21 cellular contexts compared by ENCODE assay signal in genomic region chr11:128595775-128596174, GRCh38.
"Had no signal": no experiment of that assay in that cellular context is flagged by ENCODE, and none has a peak within 500 bp of the region (broad histone marks: within the 10 kb centered on the region; RNA-seq: fewer than 3 reads in every experiment).

No MANE protein-coding gene starts in this region.

- H3K9me3 ChIP-seq: gastrocnemius medialis, heart right ventricle, lower lobe of right lung, prostate gland, right lobe of liver, spleen, suprapubic skin, thyroid gland, vagina had no signal

- H3K36me3 Mint-ChIP-seq: memory B cell, type B pancreatic cell had no signal

- FAIRE-seq: islet of Langerhans had no signal

- H2AFZ ChIP-seq: parathyroid adenoma had no signal

- H3K27ac ChIP-seq: coronary artery, gastrocnemius medialis, heart right ventricle, lower lobe of right lung, parathyroid adenoma, prostate gland, right lobe of liver, suprapubic skin, thyroid gland, vagina had no signal

- H3K36me3 ChIP-seq: gastrocnemius medialis, heart right ventricle, lower lobe of right lung, prostate gland, right lobe of liver, spleen, suprapubic skin, thyroid gland, vagina had no signal

- H3K27ac Mint-ChIP-seq: memory B cell, nephron, type B pancreatic cell had no signal

- H3K27me3 Mint-ChIP-seq: memory B cell had no signal

- H3K9ac ChIP-seq: parathyroid adenoma had no signal

- H3K4me3 Mint-ChIP-seq: memory B cell, nephron, type B pancreatic cell had no signal

- H3K9me3 Mint-ChIP-seq: nephron had no signal

- ATAC-seq: gastrocnemius medialis; lower lobe of right lung; stimulated activated naive CD8-positive, alpha-beta T cell treated with anti-CD3 and anti-CD28 coated beads, Interleukin-15, Interleukin-2, amounts not matched to agents 100 U/mL and 50 U/mL, for 24 hours had no signal

- DNase-seq: effector CD4-positive, alpha-beta T cell; gastrocnemius medialis; heart right ventricle; hypothalamus; lower lobe of right lung; midbrain; right lobe of liver; spleen; stimulated activated CD4-positive, alpha-beta T cell treated with anti-CD3 and anti-CD28 coated beads, Interleukin-15, amount 100 ng/mL, for 24 hours; stimulated activated CD4-positive, alpha-beta T cell treated with anti-CD3 and anti-CD28 coated beads, Interleukin-1b, Interleukin-23, amount 100 ng/mL, for 48 hours; stimulated activated naive CD8-positive, alpha-beta T cell treated with anti-CD3 and anti-CD28 coated beads, Interleukin-15, Interleukin-2, amounts not matched to agents 100 U/mL and 50 U/mL, for 24 hours; thyroid gland had no signal

- H3K4me1 ChIP-seq: gastrocnemius medialis, lower lobe of right lung, parathyroid adenoma, prostate gland, right lobe of liver, thyroid gland, vagina had no signal

- H3K4me1 Mint-ChIP-seq: nephron had no signal

- H3K79me2 ChIP-seq: parathyroid adenoma had no signal

- H3K4me3 ChIP-seq: coronary artery, gastrocnemius medialis, heart right ventricle, lower lobe of right lung, prostate gland, right lobe of liver, spleen, suprapubic skin, thyroid gland, vagina had no signal

- H3K27me3 ChIP-seq: gastrocnemius medialis, heart right ventricle, right lobe of liver, spleen, suprapubic skin, thyroid gland, vagina had no signal
